Comparison of ENCODE assay signal across 23 cellular contexts in the genomic region with DNA sequence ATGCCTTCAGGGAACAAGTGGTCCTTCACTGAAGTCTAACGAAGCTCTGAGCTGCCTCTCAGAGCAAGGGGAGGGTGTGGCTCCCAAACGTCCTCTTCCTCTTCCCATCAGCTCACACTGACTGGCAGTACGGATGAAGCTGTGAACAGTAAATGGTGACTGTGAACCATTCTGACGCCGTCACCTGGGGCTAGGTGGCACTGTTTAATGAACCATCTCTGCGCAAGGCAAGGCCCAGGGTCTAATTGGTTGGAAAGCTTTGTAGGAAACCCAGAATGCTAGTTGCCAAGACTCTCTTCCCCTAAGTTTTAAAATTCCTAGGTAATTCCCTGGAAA.
A peak's percentile ranks its signal among the peaks of the same experiment; 100 is the strongest.
DNase-seq lines count a peak whose midpoint lies in the region; FAIRE-seq and TF ChIP-seq lines count a peak whose summit lies in the region.
"Had no signal": no experiment of that assay in that cellular context is flagged by ENCODE, and none has a peak within 500 bp of the region (broad histone marks: within the 10 kb centered on the region; RNA-seq: fewer than 3 reads in every experiment).

No MANE protein-coding gene starts in this region.

- no peaks in the 10 kb centered on the region for H3K27me3 ChIP-seq in CD8-positive, alpha-beta memory T cell (ENCODE audit: insufficient read depth, low read length, poor library complexity, severe bottlenecking)
- H3K27me3 ChIP-seq: tibial nerve had no signal

- H3K27me3 Mint-ChIP-seq in chondrocyte (ENCODE audit: low read depth) (no peaks in the 10 kb centered on the region), nephron (ENCODE audit: low read depth) (no peaks in the 10 kb centered on the region)
- H3K27me3 Mint-ChIP-seq in CD8-positive, alpha-beta memory T cell, result peaks cover 3 to 34% of the 10 kb centered on the region in 2 donors

- no peak overlapping the region for H3K4me3 ChIP-seq in HEK293 (ENCODE audit: low read depth, low read length)
- no peak overlapping the region for H3K4me3 ChIP-seq in kidney (ENCODE audit: low read length in 2 of 2)
- no peak overlapping the region for H3K4me3 ChIP-seq in CD8-positive, alpha-beta memory T cell (ENCODE audit: low read length)
- H3K4me3 ChIP-seq: skin epidermis, tibial nerve had no signal

- H3K27ac ChIP-seq in HEK293 (ENCODE audit: extremely low read depth, low read depth, low read length) (peak overlapping the region; percentile 61; the same call in 1 of the 2 replicates), kidney (ENCODE audit: low read depth in 2 of 2, low read length in 2 of 2) (no peak overlapping the region)
- H3K27ac ChIP-seq in CD8-positive, alpha-beta memory T cell (ENCODE audit: low read depth, low read length), result no peak overlapping the region
- H3K27ac ChIP-seq: epithelial cell of prostate, HL-60, skin epidermis, WERI-Rb-1 had no signal

- no peak overlapping the region for H3K9ac ChIP-seq in kidney (ENCODE audit: low read length in 2 of 2)

- FAIRE-seq in kidney (lab: Jason Lieb, UNC), result no peak
- FAIRE-seq: A204.1, colon had no signal

- H3K36me3 Mint-ChIP-seq in chondrocyte (ENCODE audit: low read depth) (no peaks in the 10 kb centered on the region), nephron (ENCODE audit: low read depth) (no peaks in the 10 kb centered on the region)
- no peaks in the 10 kb centered on the region for H3K36me3 Mint-ChIP-seq in CD8-positive, alpha-beta memory T cell
- H3K36me3 Mint-ChIP-seq: immature natural killer cell had no signal

- H3K36me3 ChIP-seq in HEK293 (ENCODE audit: control insufficient read depth in 2 of 2, insufficient read depth in 1 of 2, low read length in 2 of 2) (no peaks in the 10 kb centered on the region), kidney (ENCODE audit: control insufficient read depth in 1 of 2, insufficient read depth in 2 of 2, low read length in 2 of 2) (no peaks in the 10 kb centered on the region)
- H3K36me3 ChIP-seq in CD8-positive, alpha-beta memory T cell (ENCODE audit: insufficient read depth, low read length), result no peaks in the 10 kb centered on the region
- H3K36me3 ChIP-seq: tibial nerve, WERI-Rb-1 had no signal

- H3K9me3 Mint-ChIP-seq in chondrocyte (ENCODE audit: low read depth) (no peaks in the 10 kb centered on the region), nephron (no peaks in the 10 kb centered on the region)
- H3K9me3 Mint-ChIP-seq in CD8-positive, alpha-beta memory T cell, result peaks cover 0 to 2% (median 0%) of the 10 kb centered on the region in 5 donors
- H3K9me3 Mint-ChIP-seq: CD4-positive, alpha-beta T cell; immature natural killer cell had no signal

- H3K4me1 ChIP-seq in HEK293 (ENCODE audit: control insufficient read depth, insufficient read depth, low read length), result peaks cover 7% of the 10 kb centered on the region; the same call in 1 of the 2 replicates
- peaks cover 0 to 2% of the 10 kb centered on the region in 2 donors for H3K4me1 ChIP-seq in kidney (ENCODE audit: control insufficient read depth in 1 of 2, insufficient read depth in 1 of 2, low read depth in 1 of 2, low read length in 2 of 2)
- H3K4me1 ChIP-seq in CD8-positive, alpha-beta memory T cell (ENCODE audit: insufficient read depth, low read length), result no peaks in the 10 kb centered on the region

- H3K4me1 Mint-ChIP-seq in chondrocyte (ENCODE audit: low read depth), result peaks cover 19% of the 10 kb centered on the region
- H3K4me1 Mint-ChIP-seq in nephron, result peaks cover 19% of the 10 kb centered on the region
- no peaks in the 10 kb centered on the region for H3K4me1 Mint-ChIP-seq in CD8-positive, alpha-beta memory T cell
- H3K4me1 Mint-ChIP-seq: immature natural killer cell had no signal

- no peak overlapping the region for H3K4me3 Mint-ChIP-seq in chondrocyte (ENCODE audit: unreplicated experiment)
- no peak overlapping the region for H3K4me3 Mint-ChIP-seq in nephron
- no peak overlapping the region for H3K4me3 Mint-ChIP-seq in CD8-positive, alpha-beta memory T cell
- H3K4me3 Mint-ChIP-seq: CD4-positive, alpha-beta T cell; immature natural killer cell had no signal

- intact Hi-C loops in kidney (cut with DNase I), result loop anchor here (10.0 kb wide), 1 partner anchor 468 kb away; no protein-coding TSS in a partner anchor

- POLR2A ChIA-PET in HEK293 (lab: Yijun Ruan, JAX), result interaction anchor here (1.8 kb wide), 1 partner anchor 464 kb away, joined by 3 read pairs; no protein-coding TSS in a partner anchor
- POLR2A ChIA-PET in CD8-positive, alpha-beta memory T cell (lab: Charles Lee), result no interaction called here

- TF ChIP-seq CTCF in HEK293 (tag by site-specific recombination; IDR thresholded peaks at IDR 0.05) (no peak), chondrocyte (IDR thresholded peaks at IDR 0.05) (no peak), nephron (IDR thresholded peaks at IDR 0.05; ENCODE audit: unreplicated experiment in 3 of 3) (no peak), kidney (IDR thresholded peaks at IDR 0.05; ENCODE audit: borderline replicate concordance, extremely low read depth, insufficient read depth) (no peak)

- CTCF ChIA-PET in HEK293 (lab: Yijun Ruan, JAX), result interaction anchor here (0.6 to 4.4 kb wide), 6 partner anchors 33 to 469 kb away, joined by 3 to 30 read pairs (median 4); no protein-coding TSS in a partner anchor
- CTCF ChIA-PET in CD8-positive, alpha-beta memory T cell (lab: Charles Lee), result no interaction called here

- no peaks in the 10 kb centered on the region for H3K9me3 ChIP-seq in HEK293 (ENCODE audit: control insufficient read depth, insufficient read depth, low read depth, low read length)
- H3K9me3 ChIP-seq in kidney (ENCODE audit: control insufficient read depth in 1 of 2, low read length in 2 of 2), result no peaks in the 10 kb centered on the region
- H3K9me3 ChIP-seq in CD8-positive, alpha-beta memory T cell (ENCODE audit: low read length), result no peaks in the 10 kb centered on the region
- H3K9me3 ChIP-seq: tibial nerve had no signal

- H3K27ac Mint-ChIP-seq in chondrocyte (ENCODE audit: unreplicated experiment), result peak overlapping the region; percentile 9
- H3K27ac Mint-ChIP-seq in nephron, result peak overlapping the region in 2 of 3 experiments; percentile 41 to 65
- no peak overlapping the region for H3K27ac Mint-ChIP-seq in CD8-positive, alpha-beta memory T cell
- H3K27ac Mint-ChIP-seq: CD4-positive, alpha-beta T cell; immature natural killer cell had no signal

- DNase-seq in DMS53 (lab: John Stamatoyannopoulos, UW), result peak; percentile 12
- no peak for DNase-seq in DMS53 treated with DMSO at 0.1 percent for 48 hours (lab: John Stamatoyannopoulos, UW; ENCODE audit: unreplicated experiment)
- no peak for DNase-seq in chondrocyte (ENCODE audit: low spot score)
- DNase-seq in kidney, result no peak
- DNase-seq in activated CD4-positive, alpha-beta T cell treated with anti-CD3 and anti-CD28 coated beads for 1 hour, result no peak
- DNase-seq in CD8-positive, alpha-beta memory T cell, result no peak
- DNase-seq: activated effector memory CD4-positive, alpha-beta T cell treated with Interleukin-2 at 50 U/mL for 16 hours; amygdala; CD4-positive, alpha-beta T cell; immature natural killer cell; KBM-7; midbrain; NCI-H1048; NCI-H2227 treated with DMSO at 0.1 percent for 48 hours; WERI-Rb-1 had no signal

TF ChIP-seq in HEK293, 187 proteins besides CTCF, POLR2A, EP300 and RAD21:
- no peak for TF ChIP-seq ZFP3 (tag by site-specific recombination; IDR thresholded peaks at IDR 0.05; ENCODE audit: low read depth)
- TF ChIP-seq TRIM28 (IDR thresholded peaks at IDR 0.05; ENCODE audit: borderline replicate concordance, low read length), result 0 out of 2 replicates have a peak, but pooled peaks have one; percentile 22
TF ChIP-seq in HEK293: peak in this region for 1.

Comparison
In these comparisons a context has a peak if more than half of its experiments do, and no peak if none do; other contexts are left out.
1. H3K27ac Mint-ChIP-seq: peak in chondrocyte (single experiment) and nephron (2 of 3); none in CD8-positive, alpha-beta memory T cell (0 of 8).